Comparison of ENCODE assay signal across 36 cellular contexts in genomic region chr17:7398612-7399011, GRCh38. TPM values are rescaled to one million over a fixed set of nuclear protein-coding genes. Genes with fewer than 3 reads are reported as not detected.
"Had no signal": no experiment of that assay in that cellular context is flagged by ENCODE, and none has a peak within 500 bp of the region (broad histone marks: within the 10 kb centered on the region; RNA-seq: fewer than 3 reads in every experiment).

No MANE protein-coding gene starts in this region.

- DNase-seq: colonic mucosa; effector CD8-positive, alpha-beta T cell; foreskin keratinocyte; heart right ventricle; hippocampal formation; left cardiac atrium; mesenchymal stem cell; mucosa of descending colon; naive B cell; occipital lobe; ovary; psoas muscle; spleen; stimulated activated CD4-positive, alpha-beta T cell treated with anti-CD3 and anti-CD28 coated beads, Interleukin-4, amount 100 ng/mL, for 4 hours; stimulated activated naive B cell treated with anti-CD40 and anti-IgM and Interleukin-4, amounts not matched to agents 10 μg/mL and 1 μg/mL and 100 μg/mL, for 72 hours; upper lobe of left lung had no signal

- H3K27ac ChIP-seq: colonic mucosa, esophagus muscularis mucosa, foreskin keratinocyte, gastroesophageal sphincter, heart right ventricle, left lung, ovary, psoas muscle, skin epidermis, spleen, thoracic aorta, tibial nerve, upper lobe of left lung had no signal

- H3K4me3 Mint-ChIP-seq: dendritic cell treated with granulocyte-macrophage colony-stimulating factor and Interleukin-4, amounts not matched to agents 40 ng/mL and 50 ng/mL, for 4 days; mesothelial cell of epicardium; natural killer cell treated with Interleukin-12 subunit alpha and Interleukin-12 subunit beta and Interleukin-15 and Interleukin-18, amount 100 ng/mL, for 72 hours; stimulated activated naive B cell treated with anti-CD40 and anti-IgM and Interleukin-4, amounts not matched to agents 10 μg/mL and 1 μg/mL and 100 μg/mL, for 72 hours; stimulated activated naive CD8-positive, alpha-beta T cell treated with anti-CD3 and anti-CD28 coated beads, Interleukin-15, Interleukin-2, amounts not matched to agents 100 ng/mL and 50 ng/mL, for 24 hours had no signal

- H3K27ac Mint-ChIP-seq: dendritic cell treated with granulocyte-macrophage colony-stimulating factor and Interleukin-4, amounts not matched to agents 40 ng/mL and 50 ng/mL, for 4 days; mesothelial cell of epicardium; natural killer cell treated with Interleukin-12 subunit alpha and Interleukin-12 subunit beta and Interleukin-15 and Interleukin-18, amount 100 ng/mL, for 72 hours; stimulated activated naive B cell treated with anti-CD40 and anti-IgM and Interleukin-4, amounts not matched to agents 10 μg/mL and 1 μg/mL and 100 μg/mL, for 72 hours; stimulated activated naive CD8-positive, alpha-beta T cell treated with anti-CD3 and anti-CD28 coated beads, Interleukin-15, Interleukin-2, amounts not matched to agents 100 ng/mL and 50 ng/mL, for 24 hours had no signal

- H3K27me3 ChIP-seq: colonic mucosa, esophagus muscularis mucosa, foreskin keratinocyte, gastroesophageal sphincter, heart right ventricle, left lung, ovary, spleen, tibial nerve, upper lobe of left lung had no signal

- H3K36me3 Mint-ChIP-seq: naive B cell; natural killer cell treated with Interleukin-12 subunit alpha and Interleukin-12 subunit beta and Interleukin-15 and Interleukin-18, amount 100 ng/mL, for 72 hours had no signal

- H3K9me3 Mint-ChIP-seq: dendritic cell treated with granulocyte-macrophage colony-stimulating factor and Interleukin-4, amounts not matched to agents 40 ng/mL and 50 ng/mL, for 4 days; mesothelial cell of epicardium; naive B cell; natural killer cell treated with Interleukin-12 subunit alpha and Interleukin-12 subunit beta and Interleukin-15 and Interleukin-18, amount 100 ng/mL, for 72 hours; stimulated activated naive B cell treated with anti-CD40 and anti-IgM and Interleukin-4, amounts not matched to agents 10 μg/mL and 1 μg/mL and 100 μg/mL, for 72 hours; stimulated activated naive CD8-positive, alpha-beta T cell treated with anti-CD3 and anti-CD28 coated beads, Interleukin-15, Interleukin-2, amounts not matched to agents 100 ng/mL and 50 ng/mL, for 24 hours had no signal

- H3K4me3 ChIP-seq: colonic mucosa, esophagus muscularis mucosa, gastroesophageal sphincter, heart right ventricle, left lung, mucosa of descending colon, ovary, psoas muscle, skin epidermis, spleen, thoracic aorta, tibial nerve, upper lobe of left lung had no signal

- H3K9me3 ChIP-seq: colonic mucosa, esophagus muscularis mucosa, gastroesophageal sphincter, heart right ventricle, left lung, mucosa of descending colon, ovary, psoas muscle, spleen, thoracic aorta, tibial nerve, upper lobe of left lung had no signal

- H3K36me3 ChIP-seq: colonic mucosa, esophagus muscularis mucosa, gastroesophageal sphincter, left lung, ovary, spleen, thoracic aorta, upper lobe of left lung had no signal

- H3K27me3 Mint-ChIP-seq: dendritic cell treated with granulocyte-macrophage colony-stimulating factor and Interleukin-4, amounts not matched to agents 40 ng/mL and 50 ng/mL, for 4 days; naive B cell; natural killer cell treated with Interleukin-12 subunit alpha and Interleukin-12 subunit beta and Interleukin-15 and Interleukin-18, amount 100 ng/mL, for 72 hours; stimulated activated naive B cell treated with anti-CD40 and anti-IgM and Interleukin-4, amounts not matched to agents 10 μg/mL and 1 μg/mL and 100 μg/mL, for 72 hours; stimulated activated naive CD8-positive, alpha-beta T cell treated with anti-CD3 and anti-CD28 coated beads, Interleukin-15, Interleukin-2, amounts not matched to agents 100 ng/mL and 50 ng/mL, for 24 hours had no signal

- FAIRE-seq: endothelial cell of umbilical vein, islet of Langerhans, urothelium cell line had no signal

- ATAC-seq: foreskin keratinocyte; gastroesophageal sphincter; heart right ventricle; left cardiac atrium; left lung; mucosa of descending colon; natural killer cell treated with Interleukin-12 subunit alpha and Interleukin-12 subunit beta and Interleukin-15 and Interleukin-18, amount 100 ng/mL, for 72 hours; psoas muscle; right cardiac atrium; stimulated activated naive B cell treated with anti-CD40 and anti-IgM and Interleukin-4, amounts not matched to agents 10 μg/mL and 1 μg/mL and 100 μg/mL, for 72 hours had no signal

RNA-seq across cellular contexts. Expression of gene SPEM1, which starts 21.5 kb away (rescaled TPM):
- total RNA-seq: colonic mucosa; endothelial cell of umbilical vein; epithelial cell of proximal tubule; esophagus muscularis mucosa; fibroblast of lung; foreskin keratinocyte; gastroesophageal sphincter; heart right ventricle; kidney epithelial cell; left cardiac atrium; left lung; lower leg skin; lung microvascular endothelial cell; mucosa of descending colon; natural killer cell treated with Interleukin-12 subunit alpha and Interleukin-12 subunit beta and Interleukin-15 and Interleukin-18, amount 100 ng/mL, for 72 hours; occipital lobe; ovary; psoas muscle; renal cortical epithelial cell; right cardiac atrium; spleen; thoracic aorta; tibial nerve; upper lobe of left lung had no signal
- polyA plus RNA-seq: endothelial cell of umbilical vein, fibroblast of lung, foreskin keratinocyte, heart right ventricle, ovary, right cardiac atrium, spleen had no signal
